In genomic region chr5:59119480-59119879, GRCh38 we compare ENCODE assay signal across 36 cellular contexts.
"Had no signal": no experiment of that assay in that cellular context is flagged by ENCODE, and none has a peak within 500 bp of the region (broad histone marks: within the 10 kb centered on the region; RNA-seq: fewer than 3 reads in every experiment).

No MANE protein-coding gene starts in this region.

- H3K4me1 ChIP-seq: ascending aorta had no signal

- DNase-seq: activated B cell treated with CpG ODN at 0.5 μM for 24 hours; activated CD4-positive, alpha-beta memory T cell treated with anti-CD3 and anti-CD28 coated beads for 36 hours; activated CD4-positive, alpha-beta T cell treated with anti-CD3 and anti-CD28 coated beads for 4 hours; activated CD4-positive, alpha-beta T cell treated with anti-CD3 and anti-CD28 coated beads, Interleukin-2, amount 10 ng/mL, durations not matched to agents 24 days and 14 days; activated CD4-positive, alpha-beta T cell treated with anti-CD3 and anti-CD28 coated beads, Interleukin-2, amount 50 U/mL, for 1 hour; activated CD4-positive, alpha-beta T cell treated with anti-CD3 and anti-CD28 coated beads, Interleukin-2, amount 50 U/mL, for 4 hours; activated CD4-positive, CD25-positive, alpha-beta regulatory T cell treated with anti-CD3 and anti-CD28 coated beads, Interleukin-2, amount 50 U/mL, for 72 hours; activated CD8-positive, alpha-beta memory T cell treated with anti-CD3 and anti-CD28 coated beads, Interleukin-2, amount 50 U/mL, for 4 hours; activated CD8-positive, alpha-beta T cell treated with anti-CD3 and anti-CD28 coated beads for 36 hours; activated effector memory CD4-positive, alpha-beta T cell treated with anti-CD3 and anti-CD28 coated beads, Interleukin-2, amount 50 U/mL, for 16 hours; activated gamma-delta T cell treated with Interleukin-2 at 50 U/mL for 16 hours; activated naive CD4-positive, alpha-beta T cell; activated naive CD4-positive, alpha-beta T cell treated with anti-CD3 and anti-CD28 coated beads for 36 hours; activated naive CD4-positive, alpha-beta T cell treated with anti-CD3 and anti-CD28 coated beads, Interleukin-2, amount 50 U/mL, for 16 hours; activated naive CD8-positive, alpha-beta T cell treated with anti-CD3 and anti-CD28 coated beads, Interleukin-2, amount 10 ng/mL, durations not matched to agents 7 days and 5 days; activated naive CD8-positive, alpha-beta T cell treated with anti-CD3 and anti-CD28 coated beads, Interleukin-2, amount 50 U/mL, for 24 hours; activated T-cell treated with anti-CD3 and anti-CD28 coated beads for 4 hours; activated T-cell treated with anti-CD3 and anti-CD28 coated beads, Interleukin-2, amount 50 U/mL, for 1 hour; activated T-cell treated with anti-CD3 and anti-CD28 coated beads, Interleukin-2, amount 50 U/mL, for 4 hours; activated T-cell treated with anti-CD3 and anti-CD28 coated beads, Interleukin-2, amount 50 U/mL, for 72 hours; amygdala; anterior cingulate cortex; caudate nucleus; cerebellar nuclear complex; T-helper 1 cell; T-helper 2 cell; T-helper 9 cell had no signal

- H3K9me3 Mint-ChIP-seq: activated B cell treated with CpG ODN at 0.5 μM for 24 hours; activated CD4-positive, alpha-beta memory T cell treated with anti-CD3 and anti-CD28 coated beads for 36 hours; activated naive CD4-positive, alpha-beta T cell treated with anti-CD3 and anti-CD28 coated beads for 36 hours; activated naive CD8-positive, alpha-beta T cell treated with anti-CD3 and anti-CD28 coated beads, Interleukin-2, amount 50 U/mL, for 24 hours; activated T-cell treated with anti-CD3 and anti-CD28 coated beads, Interleukin-2, amount 50 U/mL, for 4 hours; activated T-helper 17 cell treated with anti-CD3 and anti-CD28 coated beads, Interleukin-2, amount 50 U/mL, for 72 hours; central memory CD8-positive, alpha-beta T cell; T-helper 1 cell treated with Interleukin-12 subunit alpha and Interleukin-12 subunit beta and Interleukin-4 antibody, amounts not matched to agents 30 μg/mL and 1 μg/mL, for 36 hours had no signal

- H3K27ac Mint-ChIP-seq: activated B cell treated with CpG ODN at 0.5 μM for 24 hours; activated CD4-positive, alpha-beta memory T cell treated with anti-CD3 and anti-CD28 coated beads for 36 hours; activated CD4-positive, alpha-beta T cell treated with anti-CD3 and anti-CD28 coated beads, Interleukin-2, amount 10 ng/mL, durations not matched to agents 24 days and 14 days; activated CD8-positive, alpha-beta T cell treated with anti-CD3 and anti-CD28 coated beads for 36 hours; activated naive CD4-positive, alpha-beta T cell treated with anti-CD3 and anti-CD28 coated beads for 36 hours; activated naive CD8-positive, alpha-beta T cell; activated naive CD8-positive, alpha-beta T cell treated with anti-CD3 and anti-CD28 coated beads, Interleukin-2, amount 10 ng/mL, durations not matched to agents 7 days and 5 days; activated naive CD8-positive, alpha-beta T cell treated with anti-CD3 and anti-CD28 coated beads, Interleukin-2, amount 50 U/mL, for 24 hours; activated T-cell treated with anti-CD3 and anti-CD28 coated beads, Interleukin-2, amount 50 U/mL, for 72 hours; activated T-helper 1 cell treated with anti-CD3 and anti-CD28 coated beads, Interleukin-12 subunit alpha, Interleukin-12 subunit beta, Interleukin-2, Interleukin-4 antibody, amounts not matched to agents 30 ng/mL and 10 ng/mL and 1 ng/mL, durations not matched to agents 14 hours and 24 hours and 36 hours; activated T-helper 17 cell treated with anti-CD3 and anti-CD28 coated beads, Interleukin-2, amount 50 U/mL, for 72 hours; brain; T-helper 1 cell treated with Interleukin-12 subunit alpha and Interleukin-12 subunit beta and Interleukin-4 antibody, amounts not matched to agents 30 μg/mL and 1 μg/mL, for 36 hours; T-helper 2 cell treated with Interferon-gamma antibody and Interleukin-4, amounts not matched to agents 5 μg/mL and 100 μg/mL, for 36 hours had no signal

- H3K36me3 Mint-ChIP-seq: activated CD4-positive, alpha-beta memory T cell treated with anti-CD3 and anti-CD28 coated beads for 36 hours; activated naive CD8-positive, alpha-beta T cell had no signal

- H3K27ac ChIP-seq: ascending aorta, cardiac muscle cell had no signal

- H3K27me3 ChIP-seq: ascending aorta, cardiac muscle cell had no signal

- ATAC-seq: activated CD8-positive, alpha-beta T cell treated with anti-CD3 and anti-CD28 coated beads for 36 hours; activated naive CD8-positive, alpha-beta T cell treated with anti-CD3 and anti-CD28 coated beads, Interleukin-2, amount 50 U/mL, for 24 hours; activated T-cell treated with anti-CD3 and anti-CD28 coated beads, Interleukin-2, amount 50 U/mL, for 4 hours; activated T-cell treated with anti-CD3 and anti-CD28 coated beads, Interleukin-2, amount 50 U/mL, for 72 hours; activated T-helper 17 cell treated with anti-CD3 and anti-CD28 coated beads, Interleukin-2, amount 50 U/mL, for 72 hours had no signal

- H3K9me3 ChIP-seq: ascending aorta had no signal

- H3K4me3 ChIP-seq: ascending aorta, cardiac muscle cell had no signal

- H3K36me3 ChIP-seq: ascending aorta, cardiac muscle cell had no signal
